ENCODE assay signal across 33 cellular contexts in the genomic region with DNA sequence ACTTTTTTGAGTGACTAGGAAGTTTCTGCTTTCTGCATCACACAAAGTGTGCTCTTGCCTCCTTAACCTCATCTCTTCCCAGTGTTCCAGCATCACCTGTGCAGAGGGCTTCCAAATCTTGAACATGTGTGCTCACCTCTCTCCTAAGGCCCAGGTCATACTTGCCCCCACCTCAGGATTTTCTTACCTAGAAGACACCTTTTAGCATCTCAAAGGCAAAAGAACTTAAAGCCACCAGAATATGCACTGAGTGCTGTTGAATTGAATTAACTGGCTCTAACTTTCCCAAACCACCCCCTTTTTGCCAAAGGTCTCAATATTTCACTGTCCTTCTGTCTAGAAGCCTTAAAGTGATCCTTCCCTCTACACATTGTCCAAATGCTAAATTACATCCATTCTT.
"Had no signal": no experiment of that assay in that cellular context is flagged by ENCODE, and none has a peak within 500 bp of the region (broad histone marks: within the 10 kb centered on the region; RNA-seq: fewer than 3 reads in every experiment).

No MANE protein-coding gene starts in this region.

- H3K9me3 Mint-ChIP-seq: activated CD4-positive, alpha-beta memory T cell treated with anti-CD3 and anti-CD28 coated beads, Interleukin-2, amount 10 ng/mL, durations not matched to agents 7 days and 5 days had no signal

- H3K9me3 ChIP-seq: ascending aorta had no signal

- H3K27ac ChIP-seq: ascending aorta, cardiac muscle cell, VCaP had no signal

- ATAC-seq: activated CD4-positive, alpha-beta T cell treated with anti-CD3 and anti-CD28 coated beads for 36 hours; activated CD4-positive, CD25-positive, alpha-beta regulatory T cell treated with anti-CD3 and anti-CD28 coated beads, Interleukin-2, amount 50 U/mL, for 24 hours; activated CD8-positive, alpha-beta memory T cell treated with anti-CD3 and anti-CD28 coated beads, Interleukin-2, amount 10 ng/mL, durations not matched to agents 7 days and 5 days; activated CD8-positive, alpha-beta T cell treated with anti-CD3 and anti-CD28 coated beads, Interleukin-2, amount 10 ng/mL, durations not matched to agents 7 days and 5 days; activated naive CD8-positive, alpha-beta T cell treated with anti-CD3 and anti-CD28 coated beads, Interleukin-2, amount 50 U/mL, for 24 hours had no signal

- H3K4me1 ChIP-seq: ascending aorta had no signal

- H3K4me3 ChIP-seq: ascending aorta, cardiac muscle cell had no signal

- DNase-seq: activated CD4-positive, alpha-beta memory T cell treated with anti-CD3 and anti-CD28 coated beads, Interleukin-2, amount 10 ng/mL, durations not matched to agents 7 days and 5 days; activated CD4-positive, alpha-beta T cell treated with anti-CD3 and anti-CD28 coated beads for 1 hour; activated CD4-positive, alpha-beta T cell treated with anti-CD3 and anti-CD28 coated beads for 36 hours; activated CD4-positive, alpha-beta T cell treated with anti-CD3 and anti-CD28 coated beads for 48 hours; activated CD4-positive, alpha-beta T cell treated with anti-CD3 and anti-CD28 coated beads, Interleukin-2, amount 10 ng/mL, durations not matched to agents 7 days and 5 days; activated CD4-positive, alpha-beta T cell treated with anti-CD3 and anti-CD28 coated beads, Interleukin-2, amount 50 U/mL, for 48 hours; activated CD4-positive, CD25-positive, alpha-beta regulatory T cell; activated CD8-positive, alpha-beta memory T cell treated with anti-CD3 and anti-CD28 coated beads for 24 hours; activated CD8-positive, alpha-beta memory T cell treated with anti-CD3 and anti-CD28 coated beads, Interleukin-2, amount 10 ng/mL, durations not matched to agents 7 days and 5 days; activated CD8-positive, alpha-beta memory T cell treated with anti-CD3 and anti-CD28 coated beads, Interleukin-2, amount 50 U/mL, for 48 hours; activated CD8-positive, alpha-beta T cell treated with anti-CD3 and anti-CD28 coated beads, Interleukin-2, amount 10 ng/mL, durations not matched to agents 7 days and 5 days; activated effector memory CD4-positive, alpha-beta T cell treated with anti-CD3 and anti-CD28 coated beads, Interleukin-2, amount 50 U/mL, for 16 hours; activated naive CD4-positive, alpha-beta T cell treated with anti-CD3 and anti-CD28 coated beads, Interleukin-2, amount 10 ng/mL, durations not matched to agents 7 days and 5 days; activated naive CD4-positive, alpha-beta T cell treated with Interleukin-2 at 50 U/mL for 16 hours; activated naive CD8-positive, alpha-beta T cell treated with anti-CD3 and anti-CD28 coated beads, Interleukin-2, amount 10 ng/mL, durations not matched to agents 7 days and 5 days; activated naive CD8-positive, alpha-beta T cell treated with anti-CD3 and anti-CD28 coated beads, Interleukin-2, amount 50 U/mL, for 24 hours; activated T-cell treated with anti-CD3 and anti-CD28 coated beads, Interleukin-2, amount 50 U/mL, for 24 hours; activated T-cell treated with anti-CD3 and anti-CD28 coated beads, Interleukin-2, amount 50 U/mL, for 48 hours; amygdala; anterior cingulate cortex; central memory CD4-positive, alpha-beta T cell; T-helper 1 cell; T-helper 2 cell; T-helper 9 cell had no signal

- H3K27me3 Mint-ChIP-seq: activated CD4-positive, alpha-beta memory T cell treated with anti-CD3 and anti-CD28 coated beads, Interleukin-2, amount 10 ng/mL, durations not matched to agents 7 days and 5 days; activated CD4-positive, alpha-beta T cell treated with anti-CD3 and anti-CD28 coated beads for 36 hours; activated CD4-positive, alpha-beta T cell treated with anti-CD3 and anti-CD28 coated beads, Interleukin-2, amount 10 ng/mL, durations not matched to agents 7 days and 5 days; activated CD8-positive, alpha-beta memory T cell treated with anti-CD3 and anti-CD28 coated beads, Interleukin-2, amount 10 ng/mL, durations not matched to agents 7 days and 5 days; activated naive CD4-positive, alpha-beta T cell treated with anti-CD3 and anti-CD28 coated beads, Interleukin-2, amount 10 ng/mL, durations not matched to agents 7 days and 5 days; activated naive CD4-positive, alpha-beta T cell treated with anti-CD3 and anti-CD28 coated beads, Interleukin-2, amount 50 U/mL, for 24 hours; activated naive CD8-positive, alpha-beta T cell; activated naive CD8-positive, alpha-beta T cell treated with anti-CD3 and anti-CD28 coated beads, Interleukin-2, amount 10 ng/mL, durations not matched to agents 7 days and 5 days; activated naive CD8-positive, alpha-beta T cell treated with anti-CD3 and anti-CD28 coated beads, Interleukin-2, amount 50 U/mL, for 24 hours; activated T-cell treated with anti-CD3 and anti-CD28 coated beads, Interleukin-2, amount 50 U/mL, for 24 hours; brain had no signal

- H3K36me3 Mint-ChIP-seq: activated naive CD4-positive, alpha-beta T cell treated with anti-CD3 and anti-CD28 coated beads, Interleukin-2, amount 10 ng/mL, durations not matched to agents 7 days and 5 days had no signal

- H3K27ac Mint-ChIP-seq: activated CD4-positive, alpha-beta memory T cell treated with anti-CD3 and anti-CD28 coated beads, Interleukin-2, amount 10 ng/mL, durations not matched to agents 7 days and 5 days; activated CD4-positive, alpha-beta T cell treated with anti-CD3 and anti-CD28 coated beads for 36 hours; activated CD4-positive, alpha-beta T cell treated with anti-CD3 and anti-CD28 coated beads, Interleukin-2, amount 10 ng/mL, durations not matched to agents 7 days and 5 days; activated CD8-positive, alpha-beta memory T cell treated with anti-CD3 and anti-CD28 coated beads, Interleukin-2, amount 10 ng/mL, durations not matched to agents 7 days and 5 days; activated CD8-positive, alpha-beta T cell treated with anti-CD3 and anti-CD28 coated beads, Interleukin-2, amount 10 ng/mL, durations not matched to agents 7 days and 5 days; activated naive CD4-positive, alpha-beta T cell treated with anti-CD3 and anti-CD28 coated beads, Interleukin-2, amount 10 ng/mL, durations not matched to agents 7 days and 5 days; activated naive CD4-positive, alpha-beta T cell treated with anti-CD3 and anti-CD28 coated beads, Interleukin-2, amount 50 U/mL, for 24 hours; activated naive CD8-positive, alpha-beta T cell; activated naive CD8-positive, alpha-beta T cell treated with anti-CD3 and anti-CD28 coated beads, Interleukin-2, amount 10 ng/mL, durations not matched to agents 7 days and 5 days; activated naive CD8-positive, alpha-beta T cell treated with anti-CD3 and anti-CD28 coated beads, Interleukin-2, amount 50 U/mL, for 24 hours; activated T-cell treated with anti-CD3 and anti-CD28 coated beads, Interleukin-2, amount 50 U/mL, for 24 hours; brain; T-helper 1 cell treated with Interleukin-12 subunit alpha and Interleukin-12 subunit beta and Interleukin-4 antibody, amounts not matched to agents 30 μg/mL and 1 μg/mL, for 36 hours; T-helper 2 cell treated with Interferon-gamma antibody and Interleukin-4, amounts not matched to agents 5 μg/mL and 100 μg/mL, for 36 hours had no signal

- H3K36me3 ChIP-seq: ascending aorta, cardiac muscle cell had no signal

- H3K4me3 Mint-ChIP-seq: activated CD4-positive, alpha-beta memory T cell treated with anti-CD3 and anti-CD28 coated beads, Interleukin-2, amount 10 ng/mL, durations not matched to agents 7 days and 5 days; activated CD4-positive, alpha-beta T cell treated with anti-CD3 and anti-CD28 coated beads for 36 hours; activated CD4-positive, alpha-beta T cell treated with anti-CD3 and anti-CD28 coated beads, Interleukin-2, amount 10 ng/mL, durations not matched to agents 7 days and 5 days; activated CD8-positive, alpha-beta memory T cell treated with anti-CD3 and anti-CD28 coated beads, Interleukin-2, amount 10 ng/mL, durations not matched to agents 7 days and 5 days; activated CD8-positive, alpha-beta T cell treated with anti-CD3 and anti-CD28 coated beads, Interleukin-2, amount 10 ng/mL, durations not matched to agents 7 days and 5 days; activated naive CD4-positive, alpha-beta T cell treated with anti-CD3 and anti-CD28 coated beads, Interleukin-2, amount 10 ng/mL, durations not matched to agents 7 days and 5 days; activated naive CD4-positive, alpha-beta T cell treated with anti-CD3 and anti-CD28 coated beads, Interleukin-2, amount 50 U/mL, for 24 hours; activated naive CD8-positive, alpha-beta T cell; activated naive CD8-positive, alpha-beta T cell treated with anti-CD3 and anti-CD28 coated beads, Interleukin-2, amount 10 ng/mL, durations not matched to agents 7 days and 5 days; activated naive CD8-positive, alpha-beta T cell treated with anti-CD3 and anti-CD28 coated beads, Interleukin-2, amount 50 U/mL, for 24 hours; activated T-cell treated with anti-CD3 and anti-CD28 coated beads, Interleukin-2, amount 50 U/mL, for 24 hours; brain; T-helper 1 cell treated with Interleukin-12 subunit alpha and Interleukin-12 subunit beta and Interleukin-4 antibody, amounts not matched to agents 30 μg/mL and 1 μg/mL, for 36 hours; T-helper 2 cell treated with Interferon-gamma antibody and Interleukin-4, amounts not matched to agents 5 μg/mL and 100 μg/mL, for 36 hours had no signal

- H3K4me1 Mint-ChIP-seq: activated CD4-positive, alpha-beta memory T cell treated with anti-CD3 and anti-CD28 coated beads, Interleukin-2, amount 10 ng/mL, durations not matched to agents 7 days and 5 days; activated CD4-positive, alpha-beta T cell treated with anti-CD3 and anti-CD28 coated beads for 36 hours; activated CD4-positive, alpha-beta T cell treated with anti-CD3 and anti-CD28 coated beads, Interleukin-2, amount 10 ng/mL, durations not matched to agents 7 days and 5 days; activated CD8-positive, alpha-beta memory T cell treated with anti-CD3 and anti-CD28 coated beads, Interleukin-2, amount 10 ng/mL, durations not matched to agents 7 days and 5 days; activated naive CD4-positive, alpha-beta T cell treated with anti-CD3 and anti-CD28 coated beads, Interleukin-2, amount 10 ng/mL, durations not matched to agents 7 days and 5 days; activated naive CD4-positive, alpha-beta T cell treated with anti-CD3 and anti-CD28 coated beads, Interleukin-2, amount 50 U/mL, for 24 hours; activated naive CD8-positive, alpha-beta T cell treated with anti-CD3 and anti-CD28 coated beads, Interleukin-2, amount 10 ng/mL, durations not matched to agents 7 days and 5 days; activated naive CD8-positive, alpha-beta T cell treated with anti-CD3 and anti-CD28 coated beads, Interleukin-2, amount 50 U/mL, for 24 hours; brain had no signal

- H3K27me3 ChIP-seq: ascending aorta, cardiac muscle cell had no signal
